ENCODE assay signal across 8 cellular contexts in genomic region chr9:35790385-35791291, GRCh38. TPM values are rescaled to one million over a fixed set of nuclear protein-coding genes. Genes with fewer than 3 reads are reported as not detected.
DNase-seq lines count a peak whose midpoint lies in the region; ATAC-seq, FAIRE-seq and TF ChIP-seq lines count a peak whose summit lies in the region.

No MANE protein-coding gene starts in this region.

- CTCF ChIA-PET in WTC11 (lab: Charles Lee), result interaction anchor here (0.5 to 5.9 kb wide), 77 partner anchors 8 to 1198 kb away, joined by 3 to 143 read pairs (median 5); partner anchors contain the start of genes ARHGEF39, CCDC107, CREB3 and FAM221B

- peak; percentile 79 for FAIRE-seq in islet of Langerhans (lab: Jason Lieb, UNC)

- H3K4me3 Mint-ChIP-seq in WTC11, result peak overlapping the region; percentile 90
- H3K4me3 Mint-ChIP-seq in central memory CD8-positive, alpha-beta T cell, result no peak overlapping the region

- POLR2A ChIA-PET in WTC11 (lab: Charles Lee), result interaction anchor here (0.9 to 1.4 kb wide), 5 partner anchors 23 to 94 kb away, joined by 3 to 9 read pairs (median 3); partner anchors contain the start of genes FAM221B, HINT2 and TMEM8B

- no peaks in the 10 kb centered on the region for H3K9me3 Mint-ChIP-seq in WTC11
- H3K9me3 Mint-ChIP-seq in central memory CD8-positive, alpha-beta T cell, result no peaks in the 10 kb centered on the region

- H3K27me3 Mint-ChIP-seq in WTC11 (ENCODE audit: low read depth), result peaks cover 3% of the 10 kb centered on the region; the same call in 1 of the 2 replicates
- no peaks in the 10 kb centered on the region for H3K27me3 Mint-ChIP-seq in central memory CD8-positive, alpha-beta T cell

- H3K36me3 Mint-ChIP-seq in WTC11, result peaks cover 12% of the 10 kb centered on the region; the same call in 1 of the 2 replicates
- H3K36me3 Mint-ChIP-seq in central memory CD8-positive, alpha-beta T cell (ENCODE audit: insufficient read depth), result peaks cover 15% of the 10 kb centered on the region

- ATAC-seq in GM21526 (IDR thresholded peaks at IDR 0.05; ENCODE audit: low FRiP score, unreplicated experiment), result peak; percentile 70
- ATAC-seq in WTC11, result peak; percentile 84
- ATAC-seq in central memory CD8-positive, alpha-beta T cell (replicated peaks; ENCODE audit: extremely low read depth, poor library complexity, severe bottlenecking), result peak; percentile 80
- ATAC-seq in HG02938 (IDR thresholded peaks at IDR 0.05; ENCODE audit: unreplicated experiment), result no peak

- peak; percentile 67 for TF ChIP-seq CTCF in WTC11 (IDR thresholded peaks at IDR 0.05)

- peaks cover 11% of the 10 kb centered on the region for H3K4me1 Mint-ChIP-seq in WTC11
- peaks cover 13% of the 10 kb centered on the region for H3K4me1 Mint-ChIP-seq in central memory CD8-positive, alpha-beta T cell

- DNase-seq in AG08395 (ENCODE audit: low spot score) (peak; percentile 92), NCI-H2107 (lab: John Stamatoyannopoulos, UW) (peak; percentile 53), WTC11 (ENCODE audit: low spot score) (peak; percentile 69), smooth muscle cell of the brain vasculature (ENCODE audit: low read depth, low spot score) (peak; percentile 73)
- peak; percentile 36 to 51 for DNase-seq in central memory CD8-positive, alpha-beta T cell (ENCODE audit: low spot score in 2 of 2)

- no peak overlapping the region; the same call in 1 of the 2 replicates for H3K27ac Mint-ChIP-seq in WTC11
- H3K27ac Mint-ChIP-seq in central memory CD8-positive, alpha-beta T cell (ENCODE audit: low read depth), result peak overlapping the region; percentile 61

TF ChIP-seq in WTC11, 78 proteins besides CTCF, POLR2A, EP300 and RAD21:
- TF ChIP-seq, protein P1, sequence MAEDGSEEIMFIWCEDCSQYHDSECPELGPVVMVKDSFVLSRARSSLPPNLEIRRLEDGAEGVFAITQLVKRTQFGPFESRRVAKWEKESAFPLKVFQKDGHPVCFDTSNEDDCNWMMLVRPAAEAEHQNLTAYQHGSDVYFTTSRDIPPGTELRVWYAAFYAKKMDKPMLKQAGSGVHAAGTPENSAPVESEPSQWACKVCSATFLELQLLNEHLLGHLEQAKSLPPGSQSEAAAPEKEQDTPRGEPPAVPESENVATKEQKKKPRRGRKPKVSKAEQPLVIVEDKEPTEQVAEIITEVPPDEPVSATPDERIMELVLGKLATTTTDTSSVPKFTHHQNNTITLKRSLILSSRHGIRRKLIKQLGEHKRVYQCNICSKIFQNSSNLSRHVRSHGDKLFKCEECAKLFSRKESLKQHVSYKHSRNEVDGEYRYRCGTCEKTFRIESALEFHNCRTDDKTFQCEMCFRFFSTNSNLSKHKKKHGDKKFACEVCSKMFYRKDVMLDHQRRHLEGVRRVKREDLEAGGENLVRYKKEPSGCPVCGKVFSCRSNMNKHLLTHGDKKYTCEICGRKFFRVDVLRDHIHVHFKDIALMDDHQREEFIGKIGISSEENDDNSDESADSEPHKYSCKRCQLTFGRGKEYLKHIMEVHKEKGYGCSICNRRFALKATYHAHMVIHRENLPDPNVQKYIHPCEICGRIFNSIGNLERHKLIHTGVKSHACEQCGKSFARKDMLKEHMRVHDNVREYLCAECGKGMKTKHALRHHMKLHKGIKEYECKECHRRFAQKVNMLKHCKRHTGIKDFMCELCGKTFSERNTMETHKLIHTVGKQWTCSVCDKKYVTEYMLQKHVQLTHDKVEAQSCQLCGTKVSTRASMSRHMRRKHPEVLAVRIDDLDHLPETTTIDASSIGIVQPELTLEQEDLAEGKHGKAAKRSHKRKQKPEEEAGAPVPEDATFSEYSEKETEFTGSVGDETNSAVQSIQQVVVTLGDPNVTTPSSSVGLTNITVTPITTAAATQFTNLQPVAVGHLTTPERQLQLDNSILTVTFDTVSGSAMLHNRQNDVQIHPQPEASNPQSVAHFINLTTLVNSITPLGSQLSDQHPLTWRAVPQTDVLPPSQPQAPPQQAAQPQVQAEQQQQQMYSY (CRISPR knock-in tag; IDR thresholded peaks at IDR 0.05), result 0 out of 2 replicates have a peak, but pooled peaks have one; percentile 15
- TF ChIP-seq HMGA2 (CRISPR knock-in tag; IDR thresholded peaks at IDR 0.05), result no peak

RNA-seq across cellular contexts. Expression of gene NPR2, which starts 0.8 kb away (rescaled TPM):
- 10.1 to 14.1 TPM (median 12.6 TPM) in 3 replicates for total RNA-seq in WTC11 (2021)

RNA-seq across cellular contexts. Expression of gene SPAG8, which starts 21.4 kb away (rescaled TPM):
- 0.16 to 0.72 TPM (median 0.50 TPM) in 3 replicates for total RNA-seq in WTC11 (2021)

RNA-seq across cellular contexts. Expression of gene HINT2, which starts 24.2 kb away (rescaled TPM):
- total RNA-seq in WTC11 (2021), result 33.6 to 42.7 TPM (median 42.1 TPM) in 3 replicates

RNA-seq across cellular contexts. Expression of gene MSMP, which starts 36.6 kb away (rescaled TPM):
- 1.0 to 2.1 TPM (median 1.2 TPM) in 3 replicates for total RNA-seq in WTC11 (2021)

RNA-seq across cellular contexts. Expression of gene FAM221B, which starts 37.9 kb away (rescaled TPM):
- total RNA-seq in WTC11 (2021), result 0.11 TPM in 1 of 3 replicates, not detected in the others
